In genomic region chr10:29424017-29424416, GRCh38 we compare ENCODE assay signal across 1 cellular context.
TF ChIP-seq lines count a peak whose summit lies in the region.

No MANE protein-coding gene starts in this region.

TF ChIP-seq in HepG2, 621 proteins besides CTCF, POLR2A, EP300 and RAD21 (continued from another document):
- no peak for TF ChIP-seq ZNF639 (CRISPR knock-in tag; conservative IDR thresholded peaks at IDR 0.05)
- TF ChIP-seq CHD2 (IDR thresholded peaks at IDR 0.05; ENCODE audit: low read depth, low read length), result no peak
- TF ChIP-seq ZNF605 (CRISPR knock-in tag; IDR thresholded peaks at IDR 0.05), result no peak
- no peak for TF ChIP-seq HOXA9 (CRISPR knock-in tag; IDR thresholded peaks at IDR 0.05; ENCODE audit: borderline replicate concordance)
- no peak for TF ChIP-seq RCOR2 (CRISPR knock-in tag; IDR thresholded peaks at IDR 0.05)
- TF ChIP-seq ZGPAT (CRISPR knock-in tag; IDR thresholded peaks at IDR 0.05), result no peak
